ENCODE assay signal across 15 cellular contexts in genomic region chr22:23704062-23704461, GRCh38. TPM values are rescaled to one million over a fixed set of nuclear protein-coding genes. Genes with fewer than 3 reads are reported as not detected.
DNase-seq lines count a peak whose midpoint lies in the region; ATAC-seq, FAIRE-seq and TF ChIP-seq lines count a peak whose summit lies in the region.
"Had no signal": no experiment of that assay in that cellular context is flagged by ENCODE, and none has a peak within 500 bp of the region (broad histone marks: within the 10 kb centered on the region; RNA-seq: fewer than 3 reads in every experiment).

No MANE protein-coding gene starts in this region.

- peaks cover 3% of the 10 kb centered on the region for H3F3A ChIP-seq in SK-N-SH (replicated peaks; ENCODE audit: insufficient read depth)

- intact Hi-C loops in activated T-helper 1 cell treated with anti-CD3 and anti-CD28 coated beads, Interleukin-12 subunit alpha, Interleukin-12 subunit beta, Interleukin-2, Interleukin-4 antibody, amounts not matched to agents 30 ng/mL and 10 ng/mL and 1 ng/mL, durations not matched to agents 14 hours and 24 hours and 36 hours (cut with micrococcal nuclease): no loop called here

- no peak for TF ChIP-seq RAD21 in SK-N-SH (IDR thresholded peaks at IDR 0.05; ENCODE audit: low read length)

- H3K9me2 ChIP-seq in SK-N-SH: no peaks in the 10 kb centered on the region

- H3K36me3 ChIP-seq in SK-N-SH (replicated peaks in 1 of 2; ENCODE audit: control insufficient read depth in 1 of 2, insufficient read depth in 2 of 2, low read length in 1 of 2): peaks cover 48 to 79% of the 10 kb centered on the region in 2 experiments

- no peaks in the 10 kb centered on the region for H3K9me3 ChIP-seq in SK-N-SH

- no peak for TF ChIP-seq EP300 in SK-N-SH (IDR thresholded peaks at IDR 0.05; ENCODE audit: borderline replicate concordance in 1 of 2, low read depth in 1 of 2, low read length in 1 of 2)

- POLR2A ChIA-PET in SK-N-SH (lab: Yijun Ruan, JAX): no interaction called here

- H3K4me3 Mint-ChIP-seq in activated naive CD4-positive, alpha-beta T cell treated with anti-CD3 and anti-CD28 coated beads, Interleukin-2, amount 50 U/mL, for 24 hours: no peak overlapping the region
- peak overlapping the region; percentile 2 for H3K4me3 Mint-ChIP-seq in activated T-helper 1 cell treated with anti-CD3 and anti-CD28 coated beads, Interleukin-12 subunit alpha, Interleukin-12 subunit beta, Interleukin-2, Interleukin-4 antibody, amounts not matched to agents 30 ng/mL and 10 ng/mL and 1 ng/mL, durations not matched to agents 14 hours and 24 hours and 36 hours
- H3K4me3 Mint-ChIP-seq: B cell, HFFc6 had no signal

- H3K4me1 Mint-ChIP-seq in activated naive CD4-positive, alpha-beta T cell treated with anti-CD3 and anti-CD28 coated beads, Interleukin-2, amount 50 U/mL, for 24 hours: peaks cover 77% of the 10 kb centered on the region
- H3K4me1 Mint-ChIP-seq in activated T-helper 1 cell treated with anti-CD3 and anti-CD28 coated beads, Interleukin-12 subunit alpha, Interleukin-12 subunit beta, Interleukin-2, Interleukin-4 antibody, amounts not matched to agents 30 ng/mL and 10 ng/mL and 1 ng/mL, durations not matched to agents 14 hours and 24 hours and 36 hours (ENCODE audit: low read depth): peaks cover 88% of the 10 kb centered on the region

- CTCF ChIA-PET in SK-N-SH (lab: Yijun Ruan, JAX): interaction anchor here (3.0 kb wide), 1 partner anchor 146 kb away, joined by 9 read pairs; no protein-coding TSS in a partner anchor

- no peak overlapping the region for H3K27ac ChIP-seq in SK-N-SH (ENCODE audit: low read depth in 2 of 2, low read length in 1 of 2)
- H3K27ac ChIP-seq: HL-60 had no signal

- no peak for TF ChIP-seq CTCF in SK-N-SH (IDR thresholded peaks at IDR 0.05)

- H3K27me3 Mint-ChIP-seq in activated naive CD4-positive, alpha-beta T cell treated with anti-CD3 and anti-CD28 coated beads, Interleukin-2, amount 50 U/mL, for 24 hours: no peaks in the 10 kb centered on the region
- H3K27me3 Mint-ChIP-seq in activated T-helper 1 cell treated with anti-CD3 and anti-CD28 coated beads, Interleukin-12 subunit alpha, Interleukin-12 subunit beta, Interleukin-2, Interleukin-4 antibody, amounts not matched to agents 30 ng/mL and 10 ng/mL and 1 ng/mL, durations not matched to agents 14 hours and 24 hours and 36 hours (ENCODE audit: insufficient read depth): no peaks in the 10 kb centered on the region
- H3K27me3 Mint-ChIP-seq: B cell had no signal

- no peak for DNase-seq in activated naive CD4-positive, alpha-beta T cell (lab: John Stamatoyannopoulos, UW)
- DNase-seq in SK-N-SH (no peak), urothelium cell line (ENCODE audit: low spot score) (no peak), NCI-H2107 treated with DMSO at 0.1 percent for 48 hours (lab: John Stamatoyannopoulos, UW; ENCODE audit: unreplicated experiment) (no peak)
- no peak for DNase-seq in activated T-helper 1 cell treated with anti-CD3 and anti-CD28 coated beads, Interleukin-12 subunit alpha, Interleukin-12 subunit beta, Interleukin-2, Interleukin-4 antibody, amounts not matched to agents 30 ng/mL and 10 ng/mL and 1 ng/mL, durations not matched to agents 14 hours and 24 hours and 36 hours (ENCODE audit: low spot score)
- DNase-seq: DMS 273 treated with DMSO at 0.1 percent for 48 hours, GOT3, HFFc6, NCI-H1436 treated with DMSO at 0.1 percent for 48 hours, NCI-H2081, RPMI8226 had no signal

- H3K4me2 ChIP-seq in SK-N-SH: no peak overlapping the region

- H4K20me1 ChIP-seq in SK-N-SH (ENCODE audit: insufficient read depth): no peaks in the 10 kb centered on the region

- no peaks in the 10 kb centered on the region for H3K27me3 ChIP-seq in SK-N-SH (ENCODE audit: insufficient read depth)

- H3K9me3 Mint-ChIP-seq in activated naive CD4-positive, alpha-beta T cell treated with anti-CD3 and anti-CD28 coated beads, Interleukin-2, amount 50 U/mL, for 24 hours: no peaks in the 10 kb centered on the region
- H3K9me3 Mint-ChIP-seq in activated T-helper 1 cell treated with anti-CD3 and anti-CD28 coated beads, Interleukin-12 subunit alpha, Interleukin-12 subunit beta, Interleukin-2, Interleukin-4 antibody, amounts not matched to agents 30 ng/mL and 10 ng/mL and 1 ng/mL, durations not matched to agents 14 hours and 24 hours and 36 hours: no peaks in the 10 kb centered on the region
- H3K9me3 Mint-ChIP-seq: HFFc6 had no signal

- peak; percentile 76 for FAIRE-seq in urothelium cell line (lab: Jason Lieb, UNC)

- H3K9ac ChIP-seq in SK-N-SH: no peak overlapping the region

- no peak overlapping the region for H3K4me3 ChIP-seq in SK-N-SH (ENCODE audit: low read depth in 2 of 2, low read length in 1 of 2)

- H3K27ac Mint-ChIP-seq in activated naive CD4-positive, alpha-beta T cell treated with anti-CD3 and anti-CD28 coated beads, Interleukin-2, amount 50 U/mL, for 24 hours: peak overlapping the region; percentile 77
- H3K27ac Mint-ChIP-seq in activated T-helper 1 cell treated with anti-CD3 and anti-CD28 coated beads, Interleukin-12 subunit alpha, Interleukin-12 subunit beta, Interleukin-2, Interleukin-4 antibody, amounts not matched to agents 30 ng/mL and 10 ng/mL and 1 ng/mL, durations not matched to agents 14 hours and 24 hours and 36 hours: peak overlapping the region; percentile 24
- H3K27ac Mint-ChIP-seq: B cell, HFFc6 had no signal

- H3K4me1 ChIP-seq in SK-N-SH (ENCODE audit: control insufficient read depth in 1 of 2, insufficient read depth in 2 of 2, low read depth in 1 of 2, low read length in 1 of 2): peaks cover 0 to 2% of the 10 kb centered on the region in 2 experiments; a peak in 1 of 4 replicates

- peaks cover 33% of the 10 kb centered on the region; the same call in 1 of the 2 replicates for H3K79me2 ChIP-seq in SK-N-SH (ENCODE audit: insufficient read depth)

- no peak overlapping the region for H2AFZ ChIP-seq in SK-N-SH (ENCODE audit: low read depth)

- WGBS in SK-N-SH (ENCODE audit: low lambda C conversion rate): 87% methylated on average over 5 of the region's 5 CpGs

- H3K36me3 Mint-ChIP-seq in activated naive CD4-positive, alpha-beta T cell treated with anti-CD3 and anti-CD28 coated beads, Interleukin-2, amount 50 U/mL, for 24 hours: peaks cover 60% of the 10 kb centered on the region
- H3K36me3 Mint-ChIP-seq in activated T-helper 1 cell treated with anti-CD3 and anti-CD28 coated beads, Interleukin-12 subunit alpha, Interleukin-12 subunit beta, Interleukin-2, Interleukin-4 antibody, amounts not matched to agents 30 ng/mL and 10 ng/mL and 1 ng/mL, durations not matched to agents 14 hours and 24 hours and 36 hours (ENCODE audit: low read depth): peaks cover 81% of the 10 kb centered on the region

- no peak for ATAC-seq in HG02970 (IDR thresholded peaks at IDR 0.05; ENCODE audit: low FRiP score, unreplicated experiment)

TF ChIP-seq in SK-N-SH, 30 proteins besides CTCF, POLR2A, EP300 and RAD21:
- TF ChIP-seq NFIC (IDR thresholded peaks at IDR 0.05; ENCODE audit: borderline replicate concordance): no peak
- TF ChIP-seq ZBTB33 (IDR thresholded peaks at IDR 0.05; ENCODE audit: borderline replicate concordance, low read depth): no peak
- peak; percentile 23; the same call in 1 of the 2 replicates for TF ChIP-seq GATA2 (CRISPR knock-in tag; IDR thresholded peaks at IDR 0.05)
- no peak for TF ChIP-seq TEAD4 (IDR thresholded peaks at IDR 0.05; ENCODE audit: borderline replicate concordance, insufficient read depth)
- no peak for TF ChIP-seq RXRA (IDR thresholded peaks at IDR 0.05; ENCODE audit: borderline replicate concordance, low read depth)

RNA-seq across cellular contexts. Expression of gene RGL4, which starts 13.2 kb away (rescaled TPM):
- polyA plus RNA-seq in SK-N-SH (2012; rRNA removed): not detected in 2 replicates
- polyA plus RNA-seq in SK-N-SH (2012; cell fraction: cytosol; rRNA removed): under 0.01 TPM in 1 of 2 replicates, not detected in the other
- polyA plus RNA-seq in SK-N-SH (2012; cell fraction: nucleus; rRNA removed): not detected in 2 replicates
- total RNA-seq in activated T-helper 1 cell treated with anti-CD3 and anti-CD28 coated beads, Interleukin-12 subunit alpha, Interleukin-12 subunit beta, Interleukin-2, Interleukin-4 antibody, amounts not matched to agents 30 ng/mL and 10 ng/mL and 1 ng/mL, durations not matched to agents 14 hours and 24 hours and 36 hours: 9.3 and 11.7 TPM in 2 replicates
- total RNA-seq: HFFc6 had no signal

RNA-seq across cellular contexts. Expression of gene ZNF70, which starts 46.9 kb away (rescaled TPM):
- 0.77 and 0.80 TPM in 2 replicates for polyA plus RNA-seq in SK-N-SH (2012; rRNA removed)
- polyA plus RNA-seq in SK-N-SH (2012; cell fraction: cytosol; rRNA removed): 0.48 and 0.66 TPM in 2 replicates
- 2.2 and 2.5 TPM in 2 replicates for polyA plus RNA-seq in SK-N-SH (2012; cell fraction: nucleus; rRNA removed)
- 2.1 and 2.2 TPM in 2 replicates for total RNA-seq in activated T-helper 1 cell treated with anti-CD3 and anti-CD28 coated beads, Interleukin-12 subunit alpha, Interleukin-12 subunit beta, Interleukin-2, Interleukin-4 antibody, amounts not matched to agents 30 ng/mL and 10 ng/mL and 1 ng/mL, durations not matched to agents 14 hours and 24 hours and 36 hours

RNA-seq across cellular contexts. Expression of gene VPREB3, which starts 50.2 kb away (rescaled TPM):
- polyA plus RNA-seq in SK-N-SH (2012; rRNA removed): 0.54 TPM in 1 of 2 replicates, not detected in the other
- 0.19 and 0.30 TPM in 2 replicates for polyA plus RNA-seq in SK-N-SH (2012; cell fraction: cytosol; rRNA removed)
- not detected in 2 replicates for polyA plus RNA-seq in SK-N-SH (2012; cell fraction: nucleus; rRNA removed)
- total RNA-seq in activated T-helper 1 cell treated with anti-CD3 and anti-CD28 coated beads, Interleukin-12 subunit alpha, Interleukin-12 subunit beta, Interleukin-2, Interleukin-4 antibody, amounts not matched to agents 30 ng/mL and 10 ng/mL and 1 ng/mL, durations not matched to agents 14 hours and 24 hours and 36 hours: not detected in 2 replicates

RNA-seq across cellular contexts. Expression of gene C22orf15, which starts 58.7 kb away (rescaled TPM):
- polyA plus RNA-seq in SK-N-SH (2012; rRNA removed): 1.6 and 2.5 TPM in 2 replicates
- polyA plus RNA-seq in SK-N-SH (2012; cell fraction: cytosol; rRNA removed): 0.80 and 1.2 TPM in 2 replicates
- polyA plus RNA-seq in SK-N-SH (2012; cell fraction: nucleus; rRNA removed): 6.0 and 8.1 TPM in 2 replicates
- 0.29 and 0.49 TPM in 2 replicates for total RNA-seq in activated T-helper 1 cell treated with anti-CD3 and anti-CD28 coated beads, Interleukin-12 subunit alpha, Interleukin-12 subunit beta, Interleukin-2, Interleukin-4 antibody, amounts not matched to agents 30 ng/mL and 10 ng/mL and 1 ng/mL, durations not matched to agents 14 hours and 24 hours and 36 hours
